Comparison of ENCODE assay signal across 22 cellular contexts in genomic region chr9:90727498-90727897, GRCh38.
"Had no signal": no experiment of that assay in that cellular context is flagged by ENCODE, and none has a peak within 500 bp of the region (broad histone marks: within the 10 kb centered on the region; RNA-seq: fewer than 3 reads in every experiment).

No MANE protein-coding gene starts in this region.

- H3K27me3 Mint-ChIP-seq: type B pancreatic cell had no signal

- H3K9me3 Mint-ChIP-seq: memory B cell; naive thymus-derived CD4-positive, alpha-beta T cell; nephron; stimulated activated effector memory CD8-positive, alpha-beta T cell treated with anti-CD3 and anti-CD28 coated beads, Interleukin-12 subunit alpha, Interleukin-12 subunit beta, amount 100 ng/mL, for 72 hours; type B pancreatic cell had no signal

- H3K4me1 Mint-ChIP-seq: naive thymus-derived CD4-positive, alpha-beta T cell; stimulated activated effector memory CD8-positive, alpha-beta T cell treated with anti-CD3 and anti-CD28 coated beads, Interleukin-12 subunit alpha, Interleukin-12 subunit beta, amount 100 ng/mL, for 72 hours had no signal

- H3K27me3 ChIP-seq: gastrocnemius medialis, hepatocyte, sigmoid colon, testis, tibial artery had no signal

- ATAC-seq: gastrocnemius medialis; heart left ventricle; left lobe of liver; naive thymus-derived CD4-positive, alpha-beta T cell; right cardiac atrium; stimulated activated effector memory CD8-positive, alpha-beta T cell treated with anti-CD3 and anti-CD28 coated beads, Interleukin-12 subunit alpha, Interleukin-12 subunit beta, amount 100 ng/mL, for 72 hours had no signal

- H3K4me1 ChIP-seq: gastrocnemius medialis, heart left ventricle, prostate gland, sigmoid colon, stomach, testis, tibial artery had no signal

- H3K79me2 ChIP-seq: hepatocyte had no signal

- DNase-seq: effector memory CD4-positive, alpha-beta T cell; foreskin fibroblast; gastrocnemius medialis; heart left ventricle; kidney; naive thymus-derived CD4-positive, alpha-beta T cell; right cardiac atrium; sigmoid colon; stimulated activated CD4-positive, alpha-beta T cell treated with anti-CD3 and anti-CD28 coated beads, Interleukin-2, amount 100 ng/mL, for 24 hours; stimulated activated CD4-positive, alpha-beta T cell treated with anti-CD3 and anti-CD28 coated beads, Interleukin-4, amount 100 ng/mL, for 24 hours; stimulated activated naive CD4-positive, alpha-beta T cell treated with Interleukin-2 at 50 U/mL for 16 hours; stomach; testis; tibial artery had no signal

- H2AFZ ChIP-seq: hepatocyte had no signal

- H3K36me3 Mint-ChIP-seq: memory B cell; naive thymus-derived CD4-positive, alpha-beta T cell; stimulated activated effector memory CD8-positive, alpha-beta T cell treated with anti-CD3 and anti-CD28 coated beads, Interleukin-12 subunit alpha, Interleukin-12 subunit beta, amount 100 ng/mL, for 72 hours; type B pancreatic cell had no signal

- H3K4me3 Mint-ChIP-seq: memory B cell; naive thymus-derived CD4-positive, alpha-beta T cell; nephron; stimulated activated effector memory CD8-positive, alpha-beta T cell treated with anti-CD3 and anti-CD28 coated beads, Interleukin-12 subunit alpha, Interleukin-12 subunit beta, amount 100 ng/mL, for 72 hours; type B pancreatic cell had no signal

- H3K36me3 ChIP-seq: gastrocnemius medialis, heart left ventricle, prostate gland, sigmoid colon, stomach, tibial artery had no signal

- H3K27ac Mint-ChIP-seq: memory B cell; naive thymus-derived CD4-positive, alpha-beta T cell; stimulated activated effector memory CD8-positive, alpha-beta T cell treated with anti-CD3 and anti-CD28 coated beads, Interleukin-12 subunit alpha, Interleukin-12 subunit beta, amount 100 ng/mL, for 72 hours; type B pancreatic cell had no signal

- H3K27ac ChIP-seq: gastrocnemius medialis, heart left ventricle, hepatocyte, prostate gland, sigmoid colon, stomach, testis, tibial artery had no signal

- H3K9me3 ChIP-seq: gastrocnemius medialis, heart left ventricle, prostate gland, sigmoid colon, stomach, testis, tibial artery had no signal

- H3K4me3 ChIP-seq: gastrocnemius medialis, heart left ventricle, hepatocyte, lung, prostate gland, sigmoid colon, stomach, testis, tibial artery had no signal

- H3K4me2 ChIP-seq: hepatocyte had no signal
